In genomic region chr19:14544977-14545715, GRCh38 we compare ENCODE assay signal across 8 cellular contexts. TPM values are rescaled to one million over a fixed set of nuclear protein-coding genes. Genes with fewer than 3 reads are reported as not detected.
DNase-seq lines count a peak whose midpoint lies in the region; ATAC-seq and TF ChIP-seq lines count a peak whose summit lies in the region.
"Had no signal": no experiment of that assay in that cellular context is flagged by ENCODE, and none has a peak within 500 bp of the region (broad histone marks: within the 10 kb centered on the region; RNA-seq: fewer than 3 reads in every experiment).

No MANE protein-coding gene starts in this region.

- in situ Hi-C loops in transverse colon (cut with MboI; ENCODE audit: low pct_ligation_motif_present in 1 of 4, low pct_unique_long_range_greater_than_20kb in 1 of 4, low sequenced_read_pairs in 3 of 4): no loop called here

- no peaks in the 10 kb centered on the region for H3K27me3 Mint-ChIP-seq in activated T-cell treated with anti-CD3 and anti-CD28 coated beads, Interleukin-2, amount 50 U/mL, for 72 hours (ENCODE audit: low read depth)
- no peaks in the 10 kb centered on the region for H3K27me3 Mint-ChIP-seq in natural killer cell (ENCODE audit: low read depth in 2 of 2)

- no peak for TF ChIP-seq EP300 in transverse colon (IDR thresholded peaks at IDR 0.05; ENCODE audit: low read depth)

- intact Hi-C loops in head of caudate nucleus (cut with DNase I): no loop called here
- intact Hi-C loops in transverse colon (cut with DNase I; ENCODE audit: low total_unique reads): no loop called here
- intact Hi-C loops in natural killer cell (cut with micrococcal nuclease): no loop called here

- TF ChIP-seq CTCF in transverse colon (IDR thresholded peaks at IDR 0.05) (no peak), natural killer cell (IDR thresholded peaks at IDR 0.05) (no peak)

- no peak for DNase-seq in activated T-cell treated with anti-CD3 and anti-CD28 coated beads, Interleukin-2, amount 50 U/mL, for 72 hours
- DNase-seq in activated T-cell treated with anti-CD3 and anti-CD28 coated beads for 4 hours (no peak), head of caudate nucleus (peak; percentile 87 to 98 (median 94)), transverse colon (peak; percentile 42), natural killer cell (no peak), SW480 (ENCODE audit: low spot score) (no peak)

- H3K27me3 ChIP-seq in transverse colon: no peaks in the 10 kb centered on the region

- peaks cover 17% of the 10 kb centered on the region for H3K4me1 Mint-ChIP-seq in activated T-cell treated with anti-CD3 and anti-CD28 coated beads, Interleukin-2, amount 50 U/mL, for 72 hours (ENCODE audit: low read depth)
- H3K4me1 Mint-ChIP-seq in natural killer cell: peaks cover 0 to 8% of the 10 kb centered on the region in 2 donors

- no peak for ATAC-seq in activated T-cell treated with anti-CD3 and anti-CD28 coated beads, Interleukin-2, amount 50 U/mL, for 72 hours (replicated peaks in 1 of 2)
- ATAC-seq in natural killer cell: no peak
- ATAC-seq: HCT116 had no signal

- H3K4me1 ChIP-seq in transverse colon: peaks cover 0 to 16% (median 9%) of the 10 kb centered on the region in 4 donors

- 83% methylated on average over 21 of the region's 21 CpGs; no CpG with 5 or more reads in 1 of the 2 donors for WGBS in transverse colon (ENCODE audit: low coverage in 1 of 2), 2 donors

- H3K4me3 Mint-ChIP-seq in activated T-cell treated with anti-CD3 and anti-CD28 coated beads, Interleukin-2, amount 50 U/mL, for 72 hours: no peak overlapping the region
- H3K4me3 Mint-ChIP-seq in natural killer cell: no peak overlapping the region

- H3K36me3 ChIP-seq in transverse colon: peaks cover 0 to 5% (median 0%) of the 10 kb centered on the region in 4 donors

- peaks cover 3 to 5% of the 10 kb centered on the region in 2 donors for H3K36me3 Mint-ChIP-seq in activated T-cell treated with anti-CD3 and anti-CD28 coated beads, Interleukin-2, amount 50 U/mL, for 72 hours (ENCODE audit: insufficient read depth in 2 of 2)
- no peaks in the 10 kb centered on the region for H3K36me3 Mint-ChIP-seq in natural killer cell

- H3K9me3 ChIP-seq in transverse colon: no peaks in the 10 kb centered on the region

- H3K27ac ChIP-seq in transverse colon: no peak overlapping the region

- peak overlapping the region; percentile 52 for H3K27ac Mint-ChIP-seq in activated T-cell treated with anti-CD3 and anti-CD28 coated beads, Interleukin-2, amount 50 U/mL, for 72 hours
- no peak overlapping the region for H3K27ac Mint-ChIP-seq in natural killer cell

- no peaks in the 10 kb centered on the region for H3K9me3 Mint-ChIP-seq in activated T-cell treated with anti-CD3 and anti-CD28 coated beads, Interleukin-2, amount 50 U/mL, for 72 hours
- no peaks in the 10 kb centered on the region for H3K9me3 Mint-ChIP-seq in natural killer cell

- no peak for TF ChIP-seq POLR2A in transverse colon (IDR thresholded peaks at IDR 0.05)

- no peak overlapping the region for H3K4me3 ChIP-seq in transverse colon

RNA-seq across cellular contexts. Expression of gene TECR, which starts 15.8 kb away (rescaled TPM):
- total RNA-seq in activated T-cell treated with anti-CD3 and anti-CD28 coated beads, Interleukin-2, amount 50 U/mL, for 72 hours: 100 to 1,000 TPM; 105 to 106 TPM
- total RNA-seq in transverse colon: 100 to 1,000 TPM in 1 of 4 donors, 10 to 100 TPM in 3; 36.6 to 145 (median 69.3) TPM
- 100 to 1,000 TPM; 123 to 158 (median 131) TPM for total RNA-seq in natural killer cell

RNA-seq across cellular contexts. Expression of gene NDUFB7, which starts 26.7 kb away (rescaled TPM):
- total RNA-seq in activated T-cell treated with anti-CD3 and anti-CD28 coated beads, Interleukin-2, amount 50 U/mL, for 72 hours: 10 to 100 TPM; 78.5 to 87.0 TPM
- 100 to 1,000 TPM; 380 to 710 (median 454) TPM for total RNA-seq in transverse colon
- total RNA-seq in natural killer cell: 100 to 1,000 TPM in 2 of 3 donors, 10 to 100 TPM in 1; 97.1 to 120 (median 108) TPM

RNA-seq across cellular contexts. Expression of gene DNAJB1, which starts 26.9 kb away (rescaled TPM):
- 10 to 100 TPM; 62.5 to 64.1 TPM for total RNA-seq in activated T-cell treated with anti-CD3 and anti-CD28 coated beads, Interleukin-2, amount 50 U/mL, for 72 hours
- 100 to 1,000 TPM in 2 of 4 donors, 10 to 100 TPM in 2; 20.3 to 111 (median 93.8) TPM for total RNA-seq in transverse colon
- 100 to 1,000 TPM; 148 to 238 (median 192) TPM for total RNA-seq in natural killer cell

RNA-seq across cellular contexts. Expression of gene CLEC17A, which starts 37.7 kb away (rescaled TPM):
- under 1 TPM; 0.29 to 0.46 TPM for total RNA-seq in activated T-cell treated with anti-CD3 and anti-CD28 coated beads, Interleukin-2, amount 50 U/mL, for 72 hours
- total RNA-seq in transverse colon (1 to 10 TPM in 1 of 4 donors, under 1 TPM in 1, not detected in 2; 0.41 to 4.9 TPM), natural killer cell (1 to 10 TPM in 1 of 3 donors, under 1 TPM in 2; 0.18 to 1.5 (median 0.45) TPM)
- total RNA-seq: endothelial cell of umbilical vein had no signal

RNA-seq across cellular contexts. Expression of gene GIPC1, which starts 49.2 kb away (rescaled TPM):
- total RNA-seq in activated T-cell treated with anti-CD3 and anti-CD28 coated beads, Interleukin-2, amount 50 U/mL, for 72 hours: 10 to 100 TPM; 24.1 to 28.6 TPM
- total RNA-seq in transverse colon: 100 to 1,000 TPM; 295 to 569 (median 362) TPM
- 10 to 100 TPM; 25.3 to 34.5 (median 31.4) TPM for total RNA-seq in natural killer cell

Comparison
In these comparisons a context has a peak if more than half of its experiments do, and no peak if none do; other contexts are left out.
1. DNase-seq: peak in head of caudate nucleus (42 of 42) and transverse colon (single experiment); none in activated T-cell treated with anti-CD3 and anti-CD28 coated beads, Interleukin-2, amount 50 U/mL, for 72 hours (0 of 2), activated T-cell treated with anti-CD3 and anti-CD28 coated beads for 4 hours (single experiment), natural killer cell (single experiment) and SW480 (single experiment).